Comparison of ENCODE assay signal across 10 cellular contexts in the genomic region with DNA sequence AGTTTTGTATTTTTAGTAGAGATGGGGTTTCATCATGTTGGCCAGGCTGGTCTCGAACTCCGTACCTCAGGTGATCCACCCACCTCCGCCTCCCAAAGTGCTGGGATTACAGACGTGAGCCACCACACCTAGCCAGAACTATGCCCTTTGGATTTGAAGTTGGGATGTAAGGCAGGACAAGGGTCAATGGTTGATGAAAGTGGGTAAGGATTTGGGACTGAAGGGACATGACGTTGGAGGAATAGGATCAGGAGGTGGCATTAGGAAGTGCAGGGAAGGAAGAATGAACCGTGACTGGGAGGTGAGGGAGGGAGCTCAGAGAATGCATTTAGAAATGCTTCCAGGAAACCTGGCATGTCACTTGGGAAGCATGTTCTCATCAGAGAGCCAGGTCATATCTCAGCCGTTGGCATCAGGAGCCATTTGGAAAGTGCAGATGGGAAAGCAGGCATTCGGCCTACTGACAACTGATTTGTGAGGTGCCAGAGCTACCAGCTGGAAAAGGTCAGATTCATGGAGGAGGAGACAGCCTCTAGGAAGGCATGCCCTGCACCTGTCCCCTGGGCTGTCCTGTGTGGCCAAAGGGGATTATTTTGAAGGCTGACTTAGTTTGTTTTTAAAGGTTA. TPM values are rescaled to one million over a fixed set of nuclear protein-coding genes. Genes with fewer than 3 reads are reported as not detected.
DNase-seq lines count a peak whose midpoint lies in the region; ATAC-seq and TF ChIP-seq lines count a peak whose summit lies in the region.
"Had no signal": no experiment of that assay in that cellular context is flagged by ENCODE, and none has a peak within 500 bp of the region (broad histone marks: within the 10 kb centered on the region; RNA-seq: fewer than 3 reads in every experiment).

No MANE protein-coding gene starts in this region.

- H3K9me3 Mint-ChIP-seq in GM23338, result no peaks in the 10 kb centered on the region
- H3K9me3 Mint-ChIP-seq in naive thymus-derived CD4-positive, alpha-beta T cell, result peaks cover 0 to 10% (median 0%) of the 10 kb centered on the region in 11 donors

- 0 out of 3 replicates have a peak overlapping the region, but pooled peaks have one; percentile 90 for H3K4me3 Mint-ChIP-seq in GM23338
- H3K4me3 Mint-ChIP-seq in naive thymus-derived CD4-positive, alpha-beta T cell, result peak overlapping the region; percentile 24 to 100 (median 90)

- H2AFZ ChIP-seq in GM23338, result no peak overlapping the region
- no peak overlapping the region for H2AFZ ChIP-seq in PC-9

- H3K9me3 ChIP-seq in BLaER1 (no peaks in the 10 kb centered on the region; the same call in 1 of the 2 replicates), esophagus squamous epithelium (no peaks in the 10 kb centered on the region), PC-9 (ENCODE audit: insufficient read depth, low read depth) (0 out of 2 replicates have a peak, but pooled peaks cover 4% of the 10 kb centered on the region)
- no peaks in the 10 kb centered on the region for H3K9me3 ChIP-seq in naive thymus-derived CD4-positive, alpha-beta T cell (ENCODE audit: control insufficient read depth in 2 of 3, low read length in 3 of 3)

- H3K27me3 Mint-ChIP-seq in GM23338 (ENCODE audit: insufficient read depth, low read depth, poor library complexity), result peaks cover 7% of the 10 kb centered on the region
- H3K27me3 Mint-ChIP-seq in naive thymus-derived CD4-positive, alpha-beta T cell, result peaks cover 0 to under 1% (median under 1%) of the 10 kb centered on the region in 5 donors

- 0 out of 3 replicates have a peak, but pooled peaks cover 2% of the 10 kb centered on the region for H3K36me3 Mint-ChIP-seq in GM23338 (ENCODE audit: low read depth)
- peaks cover 17 to 35% (median 29%) of the 10 kb centered on the region in 5 donors for H3K36me3 Mint-ChIP-seq in naive thymus-derived CD4-positive, alpha-beta T cell

- POLR2A ChIA-PET in naive thymus-derived CD4-positive, alpha-beta T cell (lab: Charles Lee), result interaction anchor here (0.5 to 0.9 kb wide), 2 partner anchors 260 to 424 kb away, joined by 4 to 6 read pairs; no protein-coding TSS in a partner anchor
- POLR2A ChIA-PET in PC-9 (lab: Charles Lee; ENCODE audit: unreplicated experiment), result interaction anchor here (0.7 kb wide), 1 partner anchor 424 kb away, joined by 3 read pairs; no protein-coding TSS in a partner anchor

- H3K36me3 ChIP-seq in BLaER1 (no peaks in the 10 kb centered on the region), GM23338 (ENCODE audit: insufficient read depth) (no peaks in the 10 kb centered on the region), esophagus squamous epithelium (no peaks in the 10 kb centered on the region), PC-9 (ENCODE audit: low read depth) (no peaks in the 10 kb centered on the region)
- H3K36me3 ChIP-seq in naive thymus-derived CD4-positive, alpha-beta T cell (ENCODE audit: control insufficient read depth in 2 of 3, insufficient read depth in 3 of 3, low read length in 3 of 3), result no peaks in the 10 kb centered on the region

- H3K79me2 ChIP-seq in GM23338 (replicated peaks; ENCODE audit: insufficient read depth), result no peaks in the 10 kb centered on the region
- H3K79me2 ChIP-seq in PC-9 (ENCODE audit: low read depth), result no peaks in the 10 kb centered on the region

- CTCF ChIA-PET in naive thymus-derived CD4-positive, alpha-beta T cell (lab: Charles Lee), result interaction anchor here (1.2 to 2.4 kb wide), 2 partner anchors 421 to 423 kb away, joined by 3 to 9 read pairs; no protein-coding TSS in a partner anchor
- CTCF ChIA-PET in PC-9 (lab: Charles Lee), result no interaction called here

- no peak overlapping the region; the same call in 1 of the 2 replicates for H3K27ac Mint-ChIP-seq in GM23338
- H3K27ac Mint-ChIP-seq in naive thymus-derived CD4-positive, alpha-beta T cell, result peak overlapping the region in 8 of 9 donors; percentile 62 to 100 (median 100)

- peaks cover 49% of the 10 kb centered on the region for H3K4me1 Mint-ChIP-seq in GM23338
- H3K4me1 Mint-ChIP-seq in naive thymus-derived CD4-positive, alpha-beta T cell, result peaks cover 27 to 74% (median 59%) of the 10 kb centered on the region in 7 donors

- intact Hi-C loops in naive thymus-derived CD4-positive, alpha-beta T cell (cut with micrococcal nuclease), result loop anchor here (5.0 to 10.0 kb wide), 9 partner anchors 87 to 1865 kb away; partner anchors contain the start of genes NDUFA12 (in 1 of the 2) and NUDT4 (in 1 of the 2)
- intact Hi-C loops in esophagus squamous epithelium (cut with DNase I) (loop anchor here (10.0 kb wide), 1 partner anchor 85 kb away; no protein-coding TSS in a partner anchor), PC-9 (cut with micrococcal nuclease; ENCODE audit: unreplicated experiment) (loop anchor here (5.0 kb wide), 1 partner anchor 43 kb away; no protein-coding TSS in a partner anchor)

- ATAC-seq in GM23338, result no peak
- no peak for ATAC-seq in naive thymus-derived CD4-positive, alpha-beta T cell
- ATAC-seq: activated CD4-positive, CD25-positive, alpha-beta regulatory T cell treated with anti-CD3 and anti-CD28 coated beads, Interleukin-2, amount 50 U/mL, for 24 hours had no signal

- BruUV-seq in PC-9 (replicated peaks; lab: Mats Ljungman, UMichigan), result no TSS peak

- H3K9me2 ChIP-seq in GM23338 (ENCODE audit: insufficient read depth) (peaks cover 7% of the 10 kb centered on the region; the same call in 1 of the 2 replicates), PC-9 (ENCODE audit: insufficient read depth) (no peaks in the 10 kb centered on the region)

- no peak overlapping the region for H3K9ac ChIP-seq in BLaER1

- H3K4me1 ChIP-seq in BLaER1 (peaks cover 23% of the 10 kb centered on the region), GM23338 (ENCODE audit: insufficient read depth) (peaks cover 21% of the 10 kb centered on the region), esophagus squamous epithelium (peaks cover 17 to 54% (median 17%) of the 10 kb centered on the region in 3 donors), PC-9 (replicated peaks; ENCODE audit: insufficient read depth) (peaks cover 8% of the 10 kb centered on the region)
- peaks cover 7 to 13% of the 10 kb centered on the region in 2 donors for H3K4me1 ChIP-seq in naive thymus-derived CD4-positive, alpha-beta T cell (ENCODE audit: control insufficient read depth in 2 of 2, insufficient read depth in 2 of 2, low read length in 2 of 2)

- no peak for DNase-seq in GM23338 (ENCODE audit: low spot score)
- DNase-seq in cerebellar cortex (ENCODE audit: low spot score), result peak; percentile 92
- no peak for DNase-seq in naive thymus-derived CD4-positive, alpha-beta T cell
- no peak for DNase-seq in esophagus squamous epithelium (lab: John Stamatoyannopoulos, UW)
- DNase-seq in SIG-M5 treated with dmso at 0.1 percent for 504 hours (lab: John Stamatoyannopoulos, UW; ENCODE audit: unreplicated experiment), result no peak
- no peak for DNase-seq in PC-9
- DNase-seq in activated gamma-delta T cell (lab: John Stamatoyannopoulos, UW), result no peak
- DNase-seq: activated effector memory CD4-positive, alpha-beta T cell treated with anti-CD3 and anti-CD28 coated beads, Interleukin-2, amount 50 U/mL, for 16 hours had no signal

- no peak overlapping the region for H3K27ac ChIP-seq in BLaER1
- H3K27ac ChIP-seq in GM23338 (ENCODE audit: low read depth), result no peak overlapping the region; the same call in 1 of the 2 replicates
- H3K27ac ChIP-seq in naive thymus-derived CD4-positive, alpha-beta T cell (ENCODE audit: low read depth, low read length), result no peak overlapping the region
- no peak overlapping the region for H3K27ac ChIP-seq in esophagus squamous epithelium
- no peak overlapping the region for H3K27ac ChIP-seq in PC-9

- H3K4me3 ChIP-seq in BLaER1, result no peak overlapping the region
- H3K4me3 ChIP-seq in GM23338, result no peak overlapping the region
- H3K4me3 ChIP-seq in naive thymus-derived CD4-positive, alpha-beta T cell (ENCODE audit: low read length), result no peak overlapping the region
- H3K4me3 ChIP-seq in esophagus squamous epithelium, result no peak overlapping the region
- H3K4me3 ChIP-seq in PC-9, result no peak overlapping the region

- WGBS in esophagus squamous epithelium, 2 donors, result 85 to 88% methylated on average over 5 to 7 of the region's 8 CpGs

- H4K20me1 ChIP-seq in BLaER1 (no peaks in the 10 kb centered on the region), GM23338 (replicated peaks; ENCODE audit: insufficient read depth) (no peaks in the 10 kb centered on the region), PC-9 (ENCODE audit: insufficient read depth) (no peaks in the 10 kb centered on the region)

- TF ChIP-seq CTCF in GM23338 (conservative IDR thresholded peaks at IDR 0.05; ENCODE audit: low read depth in 2 of 2), result no peak
- no peak for TF ChIP-seq CTCF in esophagus squamous epithelium (IDR thresholded peaks at IDR 0.05)
- no peak for TF ChIP-seq CTCF in PC-9 (conservative IDR thresholded peaks at IDR 0.05)

- TF ChIP-seq POLR2A in esophagus squamous epithelium (IDR thresholded peaks at IDR 0.05), result no peak

- H3K27me3 ChIP-seq in BLaER1, result no peaks in the 10 kb centered on the region
- H3K27me3 ChIP-seq in GM23338 (ENCODE audit: insufficient read depth), result no peaks in the 10 kb centered on the region
- H3K27me3 ChIP-seq in naive thymus-derived CD4-positive, alpha-beta T cell (ENCODE audit: control insufficient read depth in 2 of 2, insufficient read depth in 2 of 2, low read length in 2 of 2), result no peaks in the 10 kb centered on the region
- peaks cover 0 to 2% (median 0%) of the 10 kb centered on the region in 4 donors for H3K27me3 ChIP-seq in esophagus squamous epithelium
- no peaks in the 10 kb centered on the region for H3K27me3 ChIP-seq in PC-9 (ENCODE audit: insufficient read depth, low read depth)

- H3F3A ChIP-seq in GM23338 (replicated peaks; ENCODE audit: low read depth), result 0 out of 2 replicates have a peak, but pooled peaks cover 3% of the 10 kb centered on the region
- H3F3A ChIP-seq in PC-9 (ENCODE audit: insufficient read depth, low read depth), result peaks cover 4% of the 10 kb centered on the region; the same call in 1 of the 2 replicates

- H3K4me2 ChIP-seq in BLaER1 (peak overlapping the region; percentile 4; the same call in 1 of the 2 replicates), GM23338 (no peak overlapping the region), PC-9 (no peak overlapping the region)

TF ChIP-seq in GM23338, 12 proteins besides CTCF, POLR2A, EP300 and RAD21 (continues in another document):
- no peak for TF ChIP-seq ETS1 (IDR thresholded peaks at IDR 0.05)

RNA-seq across cellular contexts. Expression of gene CRADD, which starts 2.2 kb away (rescaled TPM):
- 20.3 and 27.9 TPM in 2 replicates for total RNA-seq in GM23338 (2014; rRNA removed; shearing (Covaris generic))
- polyA plus RNA-seq in GM23338 (2016; fragmentation: Nextera tagmentation; extraction: Ambion mirVana), result 3.8 and 6.3 TPM in 2 replicates
- total RNA-seq in naive thymus-derived CD4-positive, alpha-beta T cell, result 10 to 100 TPM; 11.4 to 17.1 (median 13.8) TPM
- 10 to 100 TPM; 13.0 to 16.8 TPM for polyA plus RNA-seq in naive thymus-derived CD4-positive, alpha-beta T cell
- total RNA-seq in esophagus squamous epithelium, result 10 to 100 TPM; 20.2 to 22.9 (median 21.7) TPM
- 7.6 and 9.3 TPM in 2 replicates for total RNA-seq in PC-9 (2021)
